Comparison of ENCODE assay signal across 1 cellular context in genomic region chr11:12902784-12903491, GRCh38.
TF ChIP-seq lines count a peak whose summit lies in the region.

No MANE protein-coding gene starts in this region.

TF ChIP-seq in H1, 55 proteins besides CTCF, POLR2A, EP300 and RAD21 (continued from another document):
- TF ChIP-seq TAF7 (optimal IDR thresholded peaks at IDR 0.05; ENCODE audit: borderline replicate concordance, low read depth, low read length) (no peak), NANOG (IDR thresholded peaks at IDR 0.05; ENCODE audit: insufficient read depth, low read depth, low read length, poor library complexity, severe bottlenecking) (no peak), USF2 (IDR thresholded peaks at IDR 0.05; ENCODE audit: low read length) (no peak), SAP30 (IDR thresholded peaks at IDR 0.05; ENCODE audit: insufficient read depth, insufficient replicate concordance, low read length) (no peak), BACH1 (IDR thresholded peaks at IDR 0.05; ENCODE audit: low read length) (no peak), EGR1 (IDR thresholded peaks at IDR 0.05; ENCODE audit: borderline replicate concordance, low read depth, low read length) (no peak), ATF3 (IDR thresholded peaks at IDR 0.05; ENCODE audit: insufficient read depth, low read depth, low read length) (no peak)
